Comparison of ENCODE assay signal across 9 cellular contexts in genomic region chr5:96790851-96791513, GRCh38. TPM values are rescaled to one million over a fixed set of nuclear protein-coding genes. Genes with fewer than 3 reads are reported as not detected.
DNase-seq lines count a peak whose midpoint lies in the region; ATAC-seq, FAIRE-seq and TF ChIP-seq lines count a peak whose summit lies in the region.
"Had no signal": no experiment of that assay in that cellular context is flagged by ENCODE, and none has a peak within 500 bp of the region (broad histone marks: within the 10 kb centered on the region; RNA-seq: fewer than 3 reads in every experiment).

No MANE protein-coding gene starts in this region.

- H3K23ac ChIP-seq in mesendoderm (ENCODE audit: low read length): no peak overlapping the region

- H3K9me3 ChIP-seq in HepG2 (ENCODE audit: low read length): no peaks in the 10 kb centered on the region

- no peaks in the 10 kb centered on the region for H3K79me2 ChIP-seq in ACC112 (ENCODE audit: control insufficient read depth, insufficient read depth, low read length, unreplicated experiment)
- no peaks in the 10 kb centered on the region for H3K79me2 ChIP-seq in GM23338 (replicated peaks; ENCODE audit: insufficient read depth)
- no peaks in the 10 kb centered on the region for H3K79me2 ChIP-seq in HepG2 (ENCODE audit: insufficient read depth, low read length)
- no peaks in the 10 kb centered on the region for H3K79me2 ChIP-seq in mesendoderm (ENCODE audit: control insufficient read depth, insufficient read depth, low read length)

- H3K27me3 Mint-ChIP-seq in GM23338 (ENCODE audit: insufficient read depth, low read depth, poor library complexity): no peaks in the 10 kb centered on the region

- H2BK120ac ChIP-seq in mesendoderm (ENCODE audit: low read depth, low read length): no peak overlapping the region

- H2BK5ac ChIP-seq in mesendoderm (ENCODE audit: low read length): no peak overlapping the region

- H3K9ac ChIP-seq in HepG2 (ENCODE audit: insufficient read depth, low read depth, low read length) (no peak overlapping the region), mesendoderm (ENCODE audit: low read length) (no peak overlapping the region)

- no peak overlapping the region for H3K4ac ChIP-seq in mesendoderm (ENCODE audit: low read depth, low read length)

- H3K36me3 ChIP-seq in ACC112 (ENCODE audit: insufficient read depth, low read length): peaks cover 25% of the 10 kb centered on the region
- H3K36me3 ChIP-seq in GM23338 (ENCODE audit: insufficient read depth): no peaks in the 10 kb centered on the region; the same call in none of the 2 replicates
- H3K36me3 ChIP-seq in bronchial epithelial cell (ENCODE audit: control insufficient read depth, insufficient read depth, low read length): peaks cover 2% of the 10 kb centered on the region
- H3K36me3 ChIP-seq in HepG2 (replicated peaks in 1 of 2; ENCODE audit: control insufficient read depth in 1 of 2, insufficient read depth in 2 of 2, low read length in 2 of 2): peaks cover 19 to 62% of the 10 kb centered on the region in 2 experiments; a peak in 4 of 5 replicates
- no peaks in the 10 kb centered on the region for H3K36me3 ChIP-seq in mesendoderm (ENCODE audit: control insufficient read depth, insufficient read depth, low read length)

- H3K27ac Mint-ChIP-seq in GM23338: peak overlapping the region; percentile 79; the same call in 1 of the 2 replicates

- no peak overlapping the region for H4K5ac ChIP-seq in mesendoderm (ENCODE audit: low read length)

- H3K4me1 ChIP-seq in ACC112 (ENCODE audit: control insufficient read depth, insufficient read depth, low read length, unreplicated experiment) (peaks cover 15% of the 10 kb centered on the region), GM23338 (ENCODE audit: insufficient read depth) (no peaks in the 10 kb centered on the region), HepG2 (ENCODE audit: insufficient read depth, low read length) (no peaks in the 10 kb centered on the region), mesendoderm (ENCODE audit: control insufficient read depth, low read depth, low read length) (no peaks in the 10 kb centered on the region)

- H3K4me1 Mint-ChIP-seq in GM23338: peaks cover 11% of the 10 kb centered on the region; the same call in 2 of the 3 replicates

- no peak overlapping the region for H2AK5ac ChIP-seq in mesendoderm (ENCODE audit: low read length)

- in situ Hi-C loops in HepG2 (cut with HindIII; ENCODE audit: extremely low pct_ligation_motif_present, low pct_unique_long_range_greater_than_20kb): no loop called here

- no TSS peak for BruUV-seq in HepG2 (replicated peaks; lab: Mats Ljungman, UMichigan)

- CTCF ChIA-PET in HepG2 (lab: Yijun Ruan, JAX; ENCODE audit: low intra/inter-chr PET ratio, low total read pairs): no interaction called here

- no peaks in the 10 kb centered on the region for H3K9me3 Mint-ChIP-seq in GM23338

- ATAC-seq in GM23338: peak; percentile 81
- ATAC-seq in HepG2: no peak
- ATAC-seq in GM19463 (IDR thresholded peaks at IDR 0.05; ENCODE audit: unreplicated experiment): no peak
- no peak for ATAC-seq in GM21737 (IDR thresholded peaks at IDR 0.05; ENCODE audit: unreplicated experiment)
- no peak for ATAC-seq in HG03469 (IDR thresholded peaks at IDR 0.05; ENCODE audit: unreplicated experiment)

- POLR2A ChIA-PET in HepG2 (lab: Yijun Ruan, JAX): no interaction called here

- DNase-seq in GM23338 (ENCODE audit: low spot score) (no peak), bronchial epithelial cell (ENCODE audit: low read depth) (peak; percentile 41), HepG2 (ENCODE audit: low spot score) (no peak), mesendoderm (no peak)
- DNase-seq: hippocampal formation had no signal

- no peak overlapping the region for H3K4me3 Mint-ChIP-seq in GM23338

- TF ChIP-seq EP300 in HepG2 (IDR thresholded peaks at IDR 0.05; ENCODE audit: low read depth in 2 of 2, low read length in 2 of 2) (no peak), HepG2 (CRISPR knock-in tag; IDR thresholded peaks at IDR 0.05; ENCODE audit: borderline replicate concordance) (no peak)

- no peaks in the 10 kb centered on the region for H3K79me1 ChIP-seq in mesendoderm (ENCODE audit: low read length)

- H2AFZ ChIP-seq in ACC112 (ENCODE audit: low read length, unreplicated experiment) (no peak overlapping the region), GM23338 (no peak overlapping the region), HepG2 (ENCODE audit: low read length) (no peak overlapping the region)

- H3K27ac ChIP-seq in ACC112 (ENCODE audit: low read depth, low read length) (peak overlapping the region; percentile 10; the same call in 1 of the 2 replicates), GM23338 (ENCODE audit: low read depth) (no peak overlapping the region), HepG2 (ENCODE audit: extremely low read length, insufficient read depth, low read length) (no peak overlapping the region), mesendoderm (ENCODE audit: low read depth, low read length) (no peak overlapping the region)

- peaks cover 7% of the 10 kb centered on the region for H3K36me3 Mint-ChIP-seq in GM23338 (ENCODE audit: low read depth)

- H2BK15ac ChIP-seq in mesendoderm (replicated peaks; ENCODE audit: low read depth): no peak overlapping the region

- H3K18ac ChIP-seq in mesendoderm (ENCODE audit: low read length): no peak overlapping the region

- TF ChIP-seq RAD21 in HepG2 (CRISPR knock-in tag; IDR thresholded peaks at IDR 0.05): no peak

- 0 out of 2 replicates have a peak, but pooled peaks cover 3% of the 10 kb centered on the region for H4K20me1 ChIP-seq in GM23338 (replicated peaks; ENCODE audit: insufficient read depth)
- no peaks in the 10 kb centered on the region for H4K20me1 ChIP-seq in HepG2 (ENCODE audit: insufficient read depth, low read length)

- H3K4me2 ChIP-seq in GM23338 (no peak overlapping the region), HepG2 (ENCODE audit: low read depth, low read length) (no peak overlapping the region), mesendoderm (ENCODE audit: low read length) (no peak overlapping the region)

- no peaks in the 10 kb centered on the region for H3K9me2 ChIP-seq in GM23338 (ENCODE audit: insufficient read depth)

- TF ChIP-seq CTCF in GM23338 (conservative IDR thresholded peaks at IDR 0.05; ENCODE audit: low read depth in 2 of 2): no peak
- no peak for TF ChIP-seq CTCF in bronchial epithelial cell (IDR thresholded peaks at IDR 0.05; ENCODE audit: insufficient read depth, low read length, severe bottlenecking)
- TF ChIP-seq CTCF in HepG2 (CRISPR knock-in tag; IDR thresholded peaks at IDR 0.05): no peak

- peak; percentile 90 for FAIRE-seq in bronchial epithelial cell (lab: Jason Lieb, UNC)
- no peak for FAIRE-seq in HepG2 (lab: Jason Lieb, UNC)

- H3K56ac ChIP-seq in mesendoderm (ENCODE audit: low read length): no peak overlapping the region

- intact Hi-C loops in HepG2 (cut with micrococcal nuclease; ENCODE audit: unreplicated experiment): no loop called here

- H3F3A ChIP-seq in GM23338 (replicated peaks; ENCODE audit: low read depth): no peaks in the 10 kb centered on the region

- H4K8ac ChIP-seq in mesendoderm (ENCODE audit: low read depth, low read length): no peak overlapping the region

- H3K27me3 ChIP-seq in ACC112 (ENCODE audit: insufficient read depth, low read length) (no peaks in the 10 kb centered on the region), GM23338 (ENCODE audit: insufficient read depth) (no peaks in the 10 kb centered on the region), bronchial epithelial cell (ENCODE audit: control insufficient read depth, insufficient read depth, low read length) (no peaks in the 10 kb centered on the region), HepG2 (ENCODE audit: control insufficient read depth in 1 of 2, insufficient read depth in 2 of 2, low read length in 2 of 2) (no peaks in the 10 kb centered on the region), mesendoderm (ENCODE audit: insufficient read depth, low read length, poor library complexity) (no peaks in the 10 kb centered on the region)

- WGBS in HepG2 (ENCODE audit: low lambda C conversion rate): 85% methylated on average over 4 of the region's 4 CpGs
- no CpG with 5 or more reads among the region's 4 CpGs for WGBS in mesendoderm (ENCODE audit: extremely low coverage, insufficient coverage, low lambda C conversion rate)

- no peak overlapping the region for H3K4me3 ChIP-seq in ACC112 (ENCODE audit: low read depth, low read length)
- no peak overlapping the region for H3K4me3 ChIP-seq in GM23338
- no peak overlapping the region for H3K4me3 ChIP-seq in bronchial epithelial cell (ENCODE audit: low read depth, low read length)
- H3K4me3 ChIP-seq in HepG2 (replicated peaks in 1 of 3; ENCODE audit: insufficient read depth in 1 of 3, low read depth in 2 of 3, low read length in 3 of 3): no peak overlapping the region
- H3K4me3 ChIP-seq in mesendoderm (ENCODE audit: low read length): no peak overlapping the region

- TF ChIP-seq POLR2A in HepG2 (IDR thresholded peaks at IDR 0.05; ENCODE audit: insufficient read depth in 1 of 2, low read depth in 2 of 2, low read length in 2 of 2): no peak

RNA-seq across cellular contexts. Expression of gene ERAP1, which starts 16.8 kb away (rescaled TPM):
- total RNA-seq in GM23338 (2014; rRNA removed; shearing (Covaris generic)): 14.1 and 16.5 TPM in 2 replicates
- polyA plus RNA-seq in GM23338 (2016; fragmentation: Nextera tagmentation; extraction: Ambion mirVana) (9.8 and 9.9 TPM in 2 replicates), HepG2 (2011; rRNA removed) (44.4 and 52.2 TPM in 2 replicates)
- total RNA-seq in bronchial epithelial cell (17.7 and 25.5 TPM in 2 replicates), HepG2 (2016; rRNA removed; fragmentation: Illumina TruSeq; extraction: Trizol) (13.8 and 21.0 TPM in 2 replicates)
- total RNA-seq in HepG2 (2016; cell fraction: cytosol; rRNA removed; fragmentation: Illumina TruSeq; extraction: Trizol; ENCODE audit: low read depth): 2.0 TPM in 2 replicates
- total RNA-seq in HepG2 (2016; cell fraction: insoluble cytoplasmic fraction; rRNA removed; fragmentation: Illumina TruSeq; extraction: Trizol): 11.5 and 18.8 TPM in 2 replicates
- total RNA-seq in HepG2 (2016; cell fraction: membrane; rRNA removed; fragmentation: Illumina TruSeq; extraction: Trizol): 5.1 and 5.4 TPM in 2 replicates
- 33.0 and 34.9 TPM in 2 replicates for total RNA-seq in HepG2 (2016; cell fraction: nucleus; rRNA removed; fragmentation: Illumina TruSeq; extraction: Trizol)
- 26.1 and 29.4 TPM in 2 replicates for polyA plus RNA-seq in HepG2 (2011; cell fraction: cytosol; rRNA removed)
- 38.8 and 46.1 TPM in 2 replicates for polyA plus RNA-seq in HepG2 (2011; cell fraction: nucleus; rRNA removed)
- 28.1 and 31.0 TPM in 2 replicates for polyA plus RNA-seq in HepG2 (2012)
- polyA plus RNA-seq in HepG2 (2016; cell fraction: cytosol; fragmentation: Illumina TruSeq; extraction: Trizol; ENCODE audit: low read depth): 0.70 and 1.2 TPM in 2 replicates
- 9.4 and 9.5 TPM in 2 replicates for polyA plus RNA-seq in HepG2 (2016; cell fraction: insoluble cytoplasmic fraction; fragmentation: Illumina TruSeq; extraction: Trizol; ENCODE audit: low read depth)
- 2.2 and 3.1 TPM in 2 replicates for polyA plus RNA-seq in HepG2 (2016; cell fraction: membrane; fragmentation: Illumina TruSeq; extraction: Trizol; ENCODE audit: low read depth)
- polyA plus RNA-seq in HepG2 (2016; cell fraction: nucleus; fragmentation: Illumina TruSeq; extraction: Trizol; ENCODE audit: insufficient read depth, low read depth): 23.4 and 26.5 TPM in 2 replicates
- 74.8 and 88.4 TPM in 2 replicates for polyA minus RNA-seq in HepG2 (2011; rRNA and poly(A)+ RNA removed; ENCODE audit: low replicate concordance)
- polyA minus RNA-seq in HepG2 (2011; cell fraction: cytosol; rRNA and poly(A)+ RNA removed): 27.5 and 57.6 TPM in 2 replicates
- polyA minus RNA-seq in HepG2 (2011; cell fraction: nucleus; rRNA and poly(A)+ RNA removed): 69.9 and 74.5 TPM in 2 replicates
- 5.6 TPM for polyA plus RNA-seq in mesendoderm (2013, experiment 1 of 2)
- polyA plus RNA-seq in mesendoderm (2013, experiment 2 of 2): 5.3 TPM
